ENCODE assay signal across 1 cellular context in the genomic region with DNA sequence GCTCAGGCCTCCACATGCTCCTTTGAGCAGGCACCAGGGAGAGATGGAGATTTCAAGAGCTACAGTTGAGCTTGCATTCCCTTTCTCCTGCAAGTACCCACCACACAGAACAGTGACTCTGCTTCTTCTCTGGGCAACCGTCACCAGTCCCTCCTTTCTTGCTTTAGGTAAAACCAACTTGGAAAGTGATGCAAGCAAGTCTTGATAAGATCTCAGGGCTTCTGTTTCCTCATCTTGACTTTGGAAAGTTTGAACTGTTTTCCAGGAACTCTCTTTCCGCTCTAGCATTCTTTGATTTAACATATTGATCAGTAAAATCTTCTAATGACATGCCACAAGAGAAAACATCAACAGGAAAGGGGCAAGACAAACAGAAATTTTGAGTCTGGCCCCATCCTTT.
TF ChIP-seq lines count a peak whose summit lies in the region.

No MANE protein-coding gene starts in this region.

TF ChIP-seq in K562, 482 proteins besides CTCF, POLR2A, EP300 and RAD21 (continued from another document):
- TF ChIP-seq, protein P1, sequence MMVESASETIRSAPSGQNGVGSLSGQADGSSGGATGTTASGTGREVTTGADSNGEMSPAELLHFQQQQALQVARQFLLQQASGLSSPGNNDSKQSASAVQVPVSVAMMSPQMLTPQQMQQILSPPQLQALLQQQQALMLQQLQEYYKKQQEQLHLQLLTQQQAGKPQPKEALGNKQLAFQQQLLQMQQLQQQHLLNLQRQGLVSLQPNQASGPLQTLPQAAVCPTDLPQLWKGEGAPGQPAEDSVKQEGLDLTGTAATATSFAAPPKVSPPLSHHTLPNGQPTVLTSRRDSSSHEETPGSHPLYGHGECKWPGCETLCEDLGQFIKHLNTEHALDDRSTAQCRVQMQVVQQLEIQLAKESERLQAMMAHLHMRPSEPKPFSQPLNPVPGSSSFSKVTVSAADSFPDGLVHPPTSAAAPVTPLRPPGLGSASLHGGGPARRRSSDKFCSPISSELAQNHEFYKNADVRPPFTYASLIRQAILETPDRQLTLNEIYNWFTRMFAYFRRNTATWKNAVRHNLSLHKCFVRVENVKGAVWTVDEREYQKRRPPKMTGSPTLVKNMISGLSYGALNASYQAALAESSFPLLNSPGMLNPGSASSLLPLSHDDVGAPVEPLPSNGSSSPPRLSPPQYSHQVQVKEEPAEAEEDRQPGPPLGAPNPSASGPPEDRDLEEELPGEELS (CRISPR knock-in tag; IDR thresholded peaks at IDR 0.05; ENCODE audit: borderline replicate concordance), result no peak
- TF ChIP-seq TCF3 (CRISPR knock-in tag; IDR thresholded peaks at IDR 0.05), result no peak
- TF ChIP-seq PHB2 (IDR thresholded peaks at IDR 0.05; ENCODE audit: low read depth), result no peak
- no peak for TF ChIP-seq ZNF436 (CRISPR knock-in tag; IDR thresholded peaks at IDR 0.05)
- no peak for TF ChIP-seq CEBPG (CRISPR knock-in tag; IDR thresholded peaks at IDR 0.05)
- peak; percentile 33 to 56; a peak in 3 of 4 replicates for TF ChIP-seq CEBPG (tag; conservative IDR thresholded peaks at IDR 0.05 in 1 of 2, IDR thresholded peaks at IDR 0.05 in 1 of 2)
